In genomic region chr3:195139091-195139875, GRCh38 we compare ENCODE assay signal across 13 cellular contexts.
DNase-seq lines count a peak whose midpoint lies in the region; ATAC-seq and TF ChIP-seq lines count a peak whose summit lies in the region.
"Had no signal": no experiment of that assay in that cellular context is flagged by ENCODE, and none has a peak within 500 bp of the region (broad histone marks: within the 10 kb centered on the region; RNA-seq: fewer than 3 reads in every experiment).

No MANE protein-coding gene starts in this region.

- H3K27me3 Mint-ChIP-seq in T-helper 17 cell (peaks cover 4% of the 10 kb centered on the region), type B pancreatic cell (no peaks in the 10 kb centered on the region), osteocyte (ENCODE audit: unreplicated experiment) (no peaks in the 10 kb centered on the region)

- H2BK12ac ChIP-seq in trophoblast cell (ENCODE audit: low read length) = no peak overlapping the region

- H3K14ac ChIP-seq in trophoblast cell (ENCODE audit: low read length) = no peak overlapping the region

- peaks cover 4 to 9% of the 10 kb centered on the region in 2 experiments for H3K4me1 ChIP-seq in trophoblast cell (ENCODE audit: control insufficient read depth in 1 of 2, insufficient read depth in 2 of 2, low read length in 2 of 2)

- no peak overlapping the region for H2BK120ac ChIP-seq in trophoblast cell (ENCODE audit: insufficient read depth, low read length, poor library complexity)

- no peak overlapping the region for H3K4me3 ChIP-seq in trophoblast cell (ENCODE audit: low read depth, low read length)
- H3K4me3 ChIP-seq: dorsolateral prefrontal cortex had no signal

- no peak overlapping the region for H2AFZ ChIP-seq in trophoblast cell (ENCODE audit: insufficient read depth, low read length, poor library complexity)

- peak overlapping the region; percentile 19 for H3K27ac Mint-ChIP-seq in T-helper 17 cell
- no peak overlapping the region for H3K27ac Mint-ChIP-seq in type B pancreatic cell
- H3K27ac Mint-ChIP-seq in osteocyte (ENCODE audit: unreplicated experiment) = no peak overlapping the region
- no peak overlapping the region for H3K27ac Mint-ChIP-seq in stimulated activated effector memory CD8-positive, alpha-beta T cell treated with anti-CD3 and anti-CD28 coated beads, Interleukin-12 subunit alpha, Interleukin-12 subunit beta, amount 100 ng/mL, for 72 hours

- no peaks in the 10 kb centered on the region for H3K79me1 ChIP-seq in trophoblast cell (ENCODE audit: low read length)

- H3K4me3 Mint-ChIP-seq in T-helper 17 cell (no peak overlapping the region), type B pancreatic cell (no peak overlapping the region), osteocyte (ENCODE audit: unreplicated experiment) (no peak overlapping the region)
- H3K4me3 Mint-ChIP-seq in stimulated activated effector memory CD8-positive, alpha-beta T cell treated with anti-CD3 and anti-CD28 coated beads, Interleukin-12 subunit alpha, Interleukin-12 subunit beta, amount 100 ng/mL, for 72 hours = no peak overlapping the region

- TF ChIP-seq CTCF in type B pancreatic cell (conservative IDR thresholded peaks at IDR 0.05) = no peak
- TF ChIP-seq CTCF in osteocyte (IDR thresholded peaks at IDR 0.05) = no peak

- H3K18ac ChIP-seq in trophoblast cell (ENCODE audit: low read length) = no peak overlapping the region

- DNase-seq in GM19240 (ENCODE audit: insufficient read length, low spot score) = peak; percentile 57
- DNase-seq in T-helper 17 cell = no peak
- DNase-seq in trophoblast cell = peak; percentile 69 to 82
- no peak for DNase-seq in type B pancreatic cell (ENCODE audit: extremely low spot score, unreplicated experiment)
- DNase-seq in osteocyte (ENCODE audit: extremely low spot score, unreplicated experiment) = no peak
- DNase-seq in stimulated activated effector memory CD8-positive, alpha-beta T cell treated with anti-CD3 and anti-CD28 coated beads, Interleukin-12 subunit alpha, Interleukin-12 subunit beta, amount 100 ng/mL, for 72 hours (ENCODE audit: low spot score in 2 of 2) = no peak
- no peak for DNase-seq in activated CD8-positive, alpha-beta memory T cell treated with anti-CD3 and anti-CD28 coated beads, Interleukin-2, amount 50 U/mL, for 48 hours
- DNase-seq: dorsolateral prefrontal cortex; H7; NCI-H1417 treated with DMSO at 0.1 percent for 48 hours; stimulated activated naive CD4-positive, alpha-beta T cell had no signal

- H3K9ac ChIP-seq in trophoblast cell (ENCODE audit: low read length) = no peak overlapping the region

- H3K9me3 ChIP-seq in T-helper 17 cell (ENCODE audit: control insufficient read depth, low read length, poor library complexity, severe bottlenecking) (peaks cover 5% of the 10 kb centered on the region), trophoblast cell (ENCODE audit: insufficient read depth, low read depth, low read length) (peaks cover 2% of the 10 kb centered on the region)
- H3K9me3 ChIP-seq: neutrophil had no signal

- no peaks in the 10 kb centered on the region for H3K27me3 ChIP-seq in trophoblast cell (ENCODE audit: insufficient read depth, low read length)
- H3K27me3 ChIP-seq: dorsolateral prefrontal cortex, neutrophil had no signal

- no CpG with 5 or more reads among the region's 13 CpGs for whole genome bisulfite sequencing in trophoblast cell (ENCODE audit: extremely low coverage, insufficient coverage, insufficient read length)

- H4K91ac ChIP-seq in trophoblast cell (ENCODE audit: low read depth, low read length) = no peak overlapping the region

- no peak overlapping the region for H2BK5ac ChIP-seq in trophoblast cell (ENCODE audit: low read depth, low read length, poor library complexity)

- ATAC-seq in HG02642 (IDR thresholded peaks at IDR 0.05; ENCODE audit: poor library complexity, unreplicated experiment) (peak; percentile 66), T-helper 17 cell (no peak)
- no peak for ATAC-seq in stimulated activated effector memory CD8-positive, alpha-beta T cell treated with anti-CD3 and anti-CD28 coated beads, Interleukin-12 subunit alpha, Interleukin-12 subunit beta, amount 100 ng/mL, for 72 hours

- H3K4me2 ChIP-seq in trophoblast cell (ENCODE audit: low read length) = no peak overlapping the region

- peaks cover 13% of the 10 kb centered on the region for H3K9me3 Mint-ChIP-seq in type B pancreatic cell
- H3K9me3 Mint-ChIP-seq in osteocyte (ENCODE audit: unreplicated experiment) = peaks cover 10% of the 10 kb centered on the region
- peaks cover 7% of the 10 kb centered on the region for H3K9me3 Mint-ChIP-seq in stimulated activated effector memory CD8-positive, alpha-beta T cell treated with anti-CD3 and anti-CD28 coated beads, Interleukin-12 subunit alpha, Interleukin-12 subunit beta, amount 100 ng/mL, for 72 hours

- no peak overlapping the region for H3K4ac ChIP-seq in trophoblast cell (ENCODE audit: low read depth, low read length)

- H4K8ac ChIP-seq in trophoblast cell (ENCODE audit: low read depth, low read length) = no peak overlapping the region

- H2AK5ac ChIP-seq in trophoblast cell (ENCODE audit: low read length) = no peak overlapping the region

- no peaks in the 10 kb centered on the region for H3K36me3 ChIP-seq in trophoblast cell (ENCODE audit: control insufficient read depth in 1 of 2, insufficient read depth in 2 of 2, low read length in 2 of 2)
- H3K36me3 ChIP-seq: neutrophil had no signal

- H3K23ac ChIP-seq in trophoblast cell (ENCODE audit: low read length) = no peak overlapping the region

- H3K36me3 Mint-ChIP-seq in T-helper 17 cell (ENCODE audit: low read depth) (no peaks in the 10 kb centered on the region), type B pancreatic cell (peaks cover 22% of the 10 kb centered on the region), osteocyte (ENCODE audit: unreplicated experiment) (peaks cover 8% of the 10 kb centered on the region)
- no peaks in the 10 kb centered on the region for H3K36me3 Mint-ChIP-seq in stimulated activated effector memory CD8-positive, alpha-beta T cell treated with anti-CD3 and anti-CD28 coated beads, Interleukin-12 subunit alpha, Interleukin-12 subunit beta, amount 100 ng/mL, for 72 hours

- peaks cover 2% of the 10 kb centered on the region for H3K4me1 Mint-ChIP-seq in T-helper 17 cell
- peaks cover 26% of the 10 kb centered on the region for H3K4me1 Mint-ChIP-seq in type B pancreatic cell (ENCODE audit: unreplicated experiment)
- H3K4me1 Mint-ChIP-seq in osteocyte (ENCODE audit: unreplicated experiment) = no peaks in the 10 kb centered on the region
- H3K4me1 Mint-ChIP-seq in stimulated activated effector memory CD8-positive, alpha-beta T cell treated with anti-CD3 and anti-CD28 coated beads, Interleukin-12 subunit alpha, Interleukin-12 subunit beta, amount 100 ng/mL, for 72 hours = no peaks in the 10 kb centered on the region

- no peak overlapping the region for H4K12ac ChIP-seq in trophoblast cell (ENCODE audit: low read depth, low read length)

- no peak overlapping the region for H3K27ac ChIP-seq in trophoblast cell (ENCODE audit: low read depth, low read length)
- H3K27ac ChIP-seq: dorsolateral prefrontal cortex, neutrophil had no signal

- H3K79me2 ChIP-seq in trophoblast cell (ENCODE audit: control insufficient read depth, insufficient read depth, low read length, poor library complexity) = no peaks in the 10 kb centered on the region

Comparison
In these comparisons a context has a peak if more than half of its experiments do, and no peak if none do; other contexts are left out.
1. DNase-seq: peak in GM19240 (single experiment) and trophoblast cell (2 of 2); none in T-helper 17 cell (0 of 3), type B pancreatic cell (single experiment), osteocyte (single experiment), stimulated activated effector memory CD8-positive, alpha-beta T cell treated with anti-CD3 and anti-CD28 coated beads, Interleukin-12 subunit alpha, Interleukin-12 subunit beta, amount 100 ng/mL, for 72 hours (0 of 2) and activated CD8-positive, alpha-beta memory T cell treated with anti-CD3 and anti-CD28 coated beads, Interleukin-2, amount 50 U/mL, for 48 hours (single experiment).